In genomic region chr1:160238408-160238807, GRCh38 we compare ENCODE assay signal across 1 cellular context.
TF ChIP-seq lines count a peak whose summit lies in the region.

No MANE protein-coding gene starts in this region.

TF ChIP-seq in HEK293, 187 proteins besides CTCF, POLR2A, EP300 and RAD21:
- TF ChIP-seq ZBTB48 (tag by site-specific recombination; IDR thresholded peaks at IDR 0.05) (peak; percentile 37; the same call in 1 of the 2 replicates), ZBTB10 (tag by site-specific recombination; IDR thresholded peaks at IDR 0.05) (no peak)
